ENCODE assay signal across 23 cellular contexts in the genomic region with DNA sequence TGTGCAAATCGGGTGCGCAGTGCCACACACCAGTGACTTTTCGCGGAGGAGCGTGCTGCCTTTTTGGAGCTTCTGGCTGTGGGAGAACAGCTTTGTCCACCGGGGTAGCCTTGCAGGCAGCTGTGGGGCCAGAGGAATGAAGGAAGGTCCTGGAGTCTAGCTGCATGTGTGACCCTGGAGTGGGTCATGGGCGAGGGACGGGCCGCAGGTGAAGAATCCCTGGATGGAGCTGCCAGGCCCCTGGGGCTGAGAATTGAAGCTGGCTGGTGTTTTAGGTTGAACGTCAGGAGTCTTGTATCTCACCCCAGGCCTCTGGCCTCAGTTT. TPM values are rescaled to one million over a fixed set of nuclear protein-coding genes. Genes with fewer than 3 reads are reported as not detected.
"Had no signal": no experiment of that assay in that cellular context is flagged by ENCODE, and none has a peak within 500 bp of the region (broad histone marks: within the 10 kb centered on the region; RNA-seq: fewer than 3 reads in every experiment).

No MANE protein-coding gene starts in this region.

- H3K36me3 Mint-ChIP-seq: stimulated activated effector memory CD8-positive, alpha-beta T cell treated with anti-CD3 and anti-CD28 coated beads, Interleukin-12 subunit alpha, Interleukin-12 subunit beta, amount 100 ng/mL, for 72 hours had no signal

- DNase-seq: activated CD4-positive, alpha-beta T cell treated with anti-CD3 and anti-CD28 coated beads for 48 hours; activated CD4-positive, CD25-positive, alpha-beta regulatory T cell; activated CD8-positive, alpha-beta T cell treated with anti-CD3 and anti-CD28 coated beads, Interleukin-2, amount 10 ng/mL, durations not matched to agents 7 days and 5 days; activated naive CD4-positive, alpha-beta T cell treated with anti-CD3 and anti-CD28 coated beads for 36 hours; activated T-cell treated with anti-CD3 and anti-CD28 coated beads, Interleukin-2, amount 50 U/mL, for 24 hours; central memory CD4-positive, alpha-beta T cell; colonic mucosa; gastrocnemius medialis; head of caudate nucleus; naive thymus-derived CD8-positive, alpha-beta T cell; stimulated activated CD4-positive, alpha-beta T cell treated with anti-CD3 and anti-CD28 coated beads, Interleukin-4, amount 100 ng/mL, for 24 hours; stomach had no signal

- H3K4me1 Mint-ChIP-seq: naive thymus-derived CD8-positive, alpha-beta T cell; stimulated activated effector memory CD8-positive, alpha-beta T cell treated with anti-CD3 and anti-CD28 coated beads, Interleukin-12 subunit alpha, Interleukin-12 subunit beta, amount 100 ng/mL, for 72 hours had no signal

- H3K9me3 ChIP-seq: colonic mucosa, gastrocnemius medialis, left lung, neutrophil, sigmoid colon, stomach had no signal

- ATAC-seq: activated CD8-positive, alpha-beta T cell treated with anti-CD3 and anti-CD28 coated beads, Interleukin-2, amount 10 ng/mL, durations not matched to agents 7 days and 5 days; gastrocnemius medialis; naive thymus-derived CD8-positive, alpha-beta T cell; stimulated activated effector memory CD8-positive, alpha-beta T cell treated with anti-CD3 and anti-CD28 coated beads, Interleukin-12 subunit alpha, Interleukin-12 subunit beta, amount 100 ng/mL, for 72 hours had no signal

- H3K9me3 Mint-ChIP-seq: activated naive CD4-positive, alpha-beta T cell treated with anti-CD3 and anti-CD28 coated beads for 36 hours; activated T-cell treated with anti-CD3 and anti-CD28 coated beads, Interleukin-2, amount 50 U/mL, for 24 hours; activated T-helper 2 cell treated with anti-CD3 and anti-CD28 coated beads, Interferon-gamma antibody, Interleukin-2, Interleukin-4, amounts not matched to agents 10 μg/mL and 5 μg/mL and 100 μg/mL, durations not matched to agents 14 hours and 24 hours and 36 hours; naive thymus-derived CD8-positive, alpha-beta T cell; stimulated activated effector memory CD8-positive, alpha-beta T cell treated with anti-CD3 and anti-CD28 coated beads, Interleukin-12 subunit alpha, Interleukin-12 subunit beta, amount 100 ng/mL, for 72 hours; type B pancreatic cell had no signal

- H3K27ac ChIP-seq: colonic mucosa, gastrocnemius medialis, left lung, neutrophil, parathyroid adenoma, sigmoid colon, stomach had no signal

- H3K27ac Mint-ChIP-seq: activated CD8-positive, alpha-beta T cell treated with anti-CD3 and anti-CD28 coated beads, Interleukin-2, amount 10 ng/mL, durations not matched to agents 7 days and 5 days; activated naive CD4-positive, alpha-beta T cell treated with anti-CD3 and anti-CD28 coated beads for 36 hours; activated T-cell treated with anti-CD3 and anti-CD28 coated beads, Interleukin-2, amount 50 U/mL, for 24 hours; activated T-helper 2 cell treated with anti-CD3 and anti-CD28 coated beads, Interferon-gamma antibody, Interleukin-2, Interleukin-4, amounts not matched to agents 10 μg/mL and 5 μg/mL and 100 μg/mL, durations not matched to agents 14 hours and 24 hours and 36 hours; naive thymus-derived CD8-positive, alpha-beta T cell; stimulated activated effector memory CD8-positive, alpha-beta T cell treated with anti-CD3 and anti-CD28 coated beads, Interleukin-12 subunit alpha, Interleukin-12 subunit beta, amount 100 ng/mL, for 72 hours; type B pancreatic cell had no signal

- H3K27me3 ChIP-seq: colonic mucosa had no signal

- H3K36me3 ChIP-seq: colonic mucosa, gastrocnemius medialis, neutrophil had no signal

- H3K4me3 Mint-ChIP-seq: activated CD8-positive, alpha-beta T cell treated with anti-CD3 and anti-CD28 coated beads, Interleukin-2, amount 10 ng/mL, durations not matched to agents 7 days and 5 days; activated naive CD4-positive, alpha-beta T cell treated with anti-CD3 and anti-CD28 coated beads for 36 hours; activated T-cell treated with anti-CD3 and anti-CD28 coated beads, Interleukin-2, amount 50 U/mL, for 24 hours; brain; naive thymus-derived CD8-positive, alpha-beta T cell; stimulated activated effector memory CD8-positive, alpha-beta T cell treated with anti-CD3 and anti-CD28 coated beads, Interleukin-12 subunit alpha, Interleukin-12 subunit beta, amount 100 ng/mL, for 72 hours; type B pancreatic cell had no signal

- H3K27me3 Mint-ChIP-seq: activated T-cell treated with anti-CD3 and anti-CD28 coated beads, Interleukin-2, amount 50 U/mL, for 24 hours; naive thymus-derived CD8-positive, alpha-beta T cell; type B pancreatic cell had no signal

- H3K4me3 ChIP-seq: colonic mucosa, gastrocnemius medialis, left lung, sigmoid colon, stomach had no signal

- H3K4me1 ChIP-seq: parathyroid adenoma had no signal

RNA-seq across cellular contexts. Expression of gene FGF19, which starts 54.3 kb away (rescaled TPM):
- total RNA-seq: activated CD8-positive, alpha-beta T cell treated with anti-CD3 and anti-CD28 coated beads, Interleukin-2, amount 10 ng/mL, durations not matched to agents 7 days and 5 days; activated T-helper 2 cell treated with anti-CD3 and anti-CD28 coated beads, Interferon-gamma antibody, Interleukin-2, Interleukin-4, amounts not matched to agents 10 μg/mL and 5 μg/mL and 100 μg/mL, durations not matched to agents 14 hours and 24 hours and 36 hours; gastrocnemius medialis; kidney epithelial cell; left lung; naive thymus-derived CD8-positive, alpha-beta T cell; sigmoid colon; stomach; temporal lobe had no signal
- polyA plus RNA-seq: esophagus; naive thymus-derived CD8-positive, alpha-beta T cell; sigmoid colon; stomach had no signal
